30 cellular contexts compared by ENCODE assay signal in genomic region chr18:50848038-50848437, GRCh38. TPM values are rescaled to one million over a fixed set of nuclear protein-coding genes. Genes with fewer than 3 reads are reported as not detected.
"Had no signal": no experiment of that assay in that cellular context is flagged by ENCODE, and none has a peak within 500 bp of the region (broad histone marks: within the 10 kb centered on the region; RNA-seq: fewer than 3 reads in every experiment).

No MANE protein-coding gene starts in this region.

- ATAC-seq: body of pancreas; effector memory CD8-positive, alpha-beta T cell; gastroesophageal sphincter had no signal

- H3K27me3 ChIP-seq: adrenal gland, body of pancreas, gastroesophageal sphincter, neutrophil, spleen, transverse colon, uterus had no signal

- H3K4me1 ChIP-seq: gastroesophageal sphincter, uterus had no signal

- H3K27ac ChIP-seq: body of pancreas, coronary artery, gastroesophageal sphincter, neutrophil, transverse colon, uterus had no signal

- H3K4me3 ChIP-seq: adrenal gland, body of pancreas, coronary artery, gastroesophageal sphincter, spleen, transverse colon, uterus had no signal

- H3K9me3 ChIP-seq: adrenal gland, body of pancreas, gastroesophageal sphincter, neutrophil, spleen, transverse colon, uterus had no signal

- H3K36me3 ChIP-seq: adrenal gland, gastroesophageal sphincter, neutrophil, spleen, transverse colon, uterus had no signal

- DNase-seq: activated CD4-positive, alpha-beta memory T cell treated with anti-CD3 and anti-CD28 coated beads for 36 hours; activated CD4-positive, alpha-beta T cell treated with anti-CD3 and anti-CD28 coated beads, Interleukin-2, amount 10 ng/mL, durations not matched to agents 24 days and 14 days; activated CD4-positive, CD25-positive, alpha-beta regulatory T cell treated with anti-CD3 and anti-CD28 coated beads, Interleukin-2, amount 50 U/mL, for 72 hours; activated CD8-positive, alpha-beta memory T cell treated with anti-CD3 and anti-CD28 coated beads, Interleukin-2, amount 50 U/mL, for 4 hours; activated effector memory CD4-positive, alpha-beta T cell treated with anti-CD3 and anti-CD28 coated beads, Interleukin-2, amount 50 U/mL, for 16 hours; activated naive CD4-positive, alpha-beta T cell treated with anti-CD3 and anti-CD28 coated beads for 36 hours; activated naive CD8-positive, alpha-beta T cell treated with anti-CD3 and anti-CD28 coated beads for 36 hours; activated T-cell treated with anti-CD3 and anti-CD28 coated beads, Interleukin-2, amount 50 U/mL, for 1 hour; aorta; body of pancreas; effector memory CD8-positive, alpha-beta T cell; erythroblast; hypothalamus; immature natural killer cell; mammary epithelial cell; naive B cell; nephron progenitor cell; spleen; stimulated activated naive CD4-positive, alpha-beta T cell treated with Interleukin-2 at 50 U/mL for 16 hours; T-helper 2 cell; transverse colon; uterus had no signal

RNA-seq across cellular contexts. Expression of gene MRO, which starts 28.2 kb away (rescaled TPM):
- total RNA-seq: activated CD4-positive, alpha-beta memory T cell treated with anti-CD3 and anti-CD28 coated beads for 36 hours; activated CD4-positive, alpha-beta T cell treated with anti-CD3 and anti-CD28 coated beads, Interleukin-2, amount 10 ng/mL, durations not matched to agents 24 days and 14 days; activated CD8-positive, alpha-beta memory T cell treated with anti-CD3 and anti-CD28 coated beads for 36 hours; activated naive CD4-positive, alpha-beta T cell treated with anti-CD3 and anti-CD28 coated beads for 36 hours; activated naive CD8-positive, alpha-beta T cell treated with anti-CD3 and anti-CD28 coated beads for 36 hours; activated T-helper 1 cell treated with anti-CD3 and anti-CD28 coated beads, Interleukin-12 subunit alpha, Interleukin-12 subunit beta, Interleukin-2, Interleukin-4 antibody, amounts not matched to agents 30 ng/mL and 10 ng/mL and 1 ng/mL, durations not matched to agents 14 hours and 24 hours and 36 hours; kidney epithelial cell; mammary epithelial cell; osteocyte had no signal
- polyA plus RNA-seq: immature natural killer cell, mammary epithelial cell had no signal
